In the genomic region with DNA sequence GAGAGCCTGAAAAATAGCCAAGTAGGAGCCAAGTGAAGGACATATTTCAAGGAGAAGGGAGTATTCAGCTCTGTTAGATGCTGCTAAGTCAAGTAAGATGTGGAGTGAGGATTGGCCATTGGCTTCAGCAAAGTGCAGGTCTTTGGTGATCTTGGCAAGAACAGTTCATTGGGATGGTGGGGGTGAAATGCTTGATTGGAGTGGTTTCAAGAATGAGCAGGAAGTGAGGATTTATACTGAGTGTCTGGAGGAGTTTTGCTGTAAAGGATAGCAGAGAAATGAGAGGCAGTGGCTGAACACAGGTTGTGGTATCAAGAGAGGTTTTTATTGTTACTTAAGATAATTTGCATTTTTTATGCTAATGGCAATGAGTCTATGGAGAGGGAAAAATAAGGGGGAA, we compare ENCODE assay signal across 17 cellular contexts.
DNase-seq lines count a peak whose midpoint lies in the region; ATAC-seq, FAIRE-seq and TF ChIP-seq lines count a peak whose summit lies in the region.
"Had no signal": no experiment of that assay in that cellular context is flagged by ENCODE, and none has a peak within 500 bp of the region (broad histone marks: within the 10 kb centered on the region; RNA-seq: fewer than 3 reads in every experiment).

No MANE protein-coding gene starts in this region.

- H3K79me1 ChIP-seq in IMR-90 (ENCODE audit: low read depth in 1 of 2, low read length in 2 of 2), result peaks cover 0 to 3% of the 10 kb centered on the region in 2 experiments; a peak in 2 of 4 replicates

- intact Hi-C loops in IMR-90 (cut with micrococcal nuclease), result no loop called here

- H3K4me1 ChIP-seq in BLaER1 treated with 17β-estradiol and CSF1 and Interleukin-3, amounts not matched to agents 10 nM and 100 nM, result peaks cover 8 to 89% (median 44%) of the 10 kb centered on the region in 10 experiments
- H3K4me1 ChIP-seq in IMR-90 (ENCODE audit: control insufficient read depth, insufficient read depth, low read length), result peaks cover 6% of the 10 kb centered on the region; the same call in 1 of the 2 replicates

- H2BK20ac ChIP-seq in IMR-90 (ENCODE audit: low read depth, low read length), result no peak overlapping the region

- CTCF ChIA-PET in IMR-90 (lab: Yijun Ruan, JAX), result no interaction called here

- TF ChIP-seq CTCF in IMR-90 (conservative IDR thresholded peaks at IDR 0.05; ENCODE audit: low read depth, low read length), result no peak
- TF ChIP-seq CTCF in astrocyte of the spinal cord (IDR thresholded peaks at IDR 0.05; ENCODE audit: low read depth, low read length), result no peak

- peak overlapping the region in 7 of 11 experiments; percentile 9 to 58 (median 36); a peak in 11 of 22 replicates for H3K27ac ChIP-seq in BLaER1 treated with 17β-estradiol and CSF1 and Interleukin-3, amounts not matched to agents 10 nM and 100 nM
- H3K27ac ChIP-seq in IMR-90 (ENCODE audit: insufficient read depth, low read length), result no peak overlapping the region

- no peaks in the 10 kb centered on the region for H3K9me3 ChIP-seq in BLaER1 treated with 17β-estradiol and CSF1 and Interleukin-3, amounts not matched to agents 10 nM and 100 nM (replicated peaks in 1 of 11)
- H3K9me3 ChIP-seq in IMR-90 (ENCODE audit: control insufficient read depth, insufficient read depth, low read length), result no peaks in the 10 kb centered on the region

- no peak overlapping the region for H4K5ac ChIP-seq in IMR-90 (ENCODE audit: low read depth, low read length)

- no peak overlapping the region for H2BK5ac ChIP-seq in IMR-90 (ENCODE audit: low read depth, low read length, poor library complexity, severe bottlenecking)

- H2BK15ac ChIP-seq in IMR-90 (ENCODE audit: low read depth, low read length), result no peak overlapping the region

- no peaks in the 10 kb centered on the region for H4K20me1 ChIP-seq in BLaER1 treated with 17β-estradiol and CSF1 and Interleukin-3, amounts not matched to agents 10 nM and 100 nM
- no peaks in the 10 kb centered on the region for H4K20me1 ChIP-seq in IMR-90 (ENCODE audit: insufficient read depth, low read length)

- H3K4me3 ChIP-seq in BLaER1 treated with 17β-estradiol and CSF1 and Interleukin-3, amounts not matched to agents 10 nM and 100 nM, result no peak overlapping the region
- H3K4me3 ChIP-seq in IMR-90 (ENCODE audit: insufficient read depth, low read depth, low read length), result no peak overlapping the region
- no peak overlapping the region for H3K4me3 ChIP-seq in astrocyte of the spinal cord (ENCODE audit: low read depth, low read length)

- no peak overlapping the region for H2AK5ac ChIP-seq in IMR-90 (ENCODE audit: low read depth, low read length)

- BruUV-seq in IMR-90 (replicated peaks; lab: Mats Ljungman, UMichigan), result no TSS peak

- H3K23ac ChIP-seq in IMR-90 (ENCODE audit: low read depth, low read length), result no peak overlapping the region

- no peak overlapping the region for H4K91ac ChIP-seq in IMR-90 (ENCODE audit: insufficient read depth, low read depth, low read length)

- no peak overlapping the region for H3K56ac ChIP-seq in IMR-90 (ENCODE audit: extremely low read depth, insufficient read depth, low read length)

- no peaks in the 10 kb centered on the region for H3K27me3 ChIP-seq in BLaER1 treated with 17β-estradiol and CSF1 and Interleukin-3, amounts not matched to agents 10 nM and 100 nM
- no peaks in the 10 kb centered on the region for H3K27me3 ChIP-seq in IMR-90 (ENCODE audit: control insufficient read depth, insufficient read depth, low read length)

- no peaks in the 10 kb centered on the region for H3K9me1 ChIP-seq in IMR-90 (ENCODE audit: insufficient read depth, low read length)

- H3K4ac ChIP-seq in IMR-90 (ENCODE audit: low read depth, low read length), result no peak overlapping the region

- in situ Hi-C loops in IMR-90 (cut with MboI; ENCODE audit: low sequenced_read_pairs), result no loop called here
- in situ Hi-C loops in astrocyte of the spinal cord (cut with HindIII; ENCODE audit: low sequenced_read_pairs), result no loop called here

- no peak overlapping the region for H3K18ac ChIP-seq in IMR-90 (ENCODE audit: low read depth, low read length)

- H3K9ac ChIP-seq in BLaER1 treated with 17β-estradiol and CSF1 and Interleukin-3, amounts not matched to agents 10 nM and 100 nM, result no peak overlapping the region
- no peak overlapping the region for H3K9ac ChIP-seq in IMR-90 (ENCODE audit: low read depth, low read length)

- ATAC-seq in IMR-90 (ENCODE audit: low read depth), result peak; percentile 56
- no peak for ATAC-seq in HG03378 (IDR thresholded peaks at IDR 0.05; ENCODE audit: unreplicated experiment)
- ATAC-seq: Panc1 had no signal

- H4K8ac ChIP-seq in IMR-90 (ENCODE audit: low read depth in 2 of 2, low read length in 2 of 2), result no peak overlapping the region

- H2AFZ ChIP-seq in IMR-90 (replicated peaks; ENCODE audit: low read length, poor library complexity), result no peak overlapping the region

- TF ChIP-seq POLR2A in IMR-90 (IDR thresholded peaks at IDR 0.05; ENCODE audit: low read depth, low read length) (no peak), GM12891 (IDR thresholded peaks at IDR 0.05; ENCODE audit: low read depth, low read length) (no peak)

- FAIRE-seq in GM12891 (lab: Jason Lieb, UNC), result no peak
- FAIRE-seq: GM19239 had no signal

- H3K14ac ChIP-seq in IMR-90 (replicated peaks; ENCODE audit: low read depth, low read length), result no peak overlapping the region

- peak overlapping the region in 6 of 11 experiments; percentile 6 to 63 (median 26); a peak in 7 of 22 replicates for H3K4me2 ChIP-seq in BLaER1 treated with 17β-estradiol and CSF1 and Interleukin-3, amounts not matched to agents 10 nM and 100 nM
- H3K4me2 ChIP-seq in IMR-90 (ENCODE audit: low read depth, low read length), result no peak overlapping the region

- no peak overlapping the region for H2BK120ac ChIP-seq in IMR-90 (ENCODE audit: low read depth, low read length)

- no peak overlapping the region for H2AK9ac ChIP-seq in IMR-90 (replicated peaks; ENCODE audit: low read depth, low read length, poor library complexity)

- peaks cover 48 to 90% (median 85%) of the 10 kb centered on the region in 11 experiments for H3K36me3 ChIP-seq in BLaER1 treated with 17β-estradiol and CSF1 and Interleukin-3, amounts not matched to agents 10 nM and 100 nM
- no peaks in the 10 kb centered on the region for H3K36me3 ChIP-seq in IMR-90 (ENCODE audit: control insufficient read depth, insufficient read depth, low read length)

- dilution Hi-C loops in IMR-90 (cut with HindIII; ENCODE audit: low sequenced_read_pairs, unreplicated experiment), result no loop called here

- no peak for TF ChIP-seq RAD21 in IMR-90 (IDR thresholded peaks at IDR 0.05; ENCODE audit: low read length)

- peak; percentile 37 for DNase-seq in IMR-90
- DNase-seq in astrocyte of the spinal cord (ENCODE audit: low read depth, low spot score), result peak; percentile 37
- DNase-seq in iris pigment epithelial cell (ENCODE audit: low read depth), result peak; percentile 71
- no peak for DNase-seq in nucleus accumbens (lab: John Stamatoyannopoulos, UW)
- no peak for DNase-seq in SKM-1 treated with dmso at 0.1 percent for 144 hours (lab: John Stamatoyannopoulos, UW; ENCODE audit: unreplicated experiment)
- no peak for DNase-seq in GM12891 (ENCODE audit: insufficient read length, low spot score)
- DNase-seq: ACHN, AML-193, COR-L47, H9, NCI-H187 treated with DMSO at 0.1 percent for 48 hours, NCI-H2171 treated with DMSO at 0.1 percent for 48 hours, SHP77 had no signal

- POLR2A ChIA-PET in IMR-90 (lab: Charles Lee; ENCODE audit: unreplicated experiment), result no interaction called here

TF ChIP-seq in IMR-90, 13 proteins besides CTCF, POLR2A, EP300 and RAD21 (continues in another document):
- TF ChIP-seq, protein P1, sequence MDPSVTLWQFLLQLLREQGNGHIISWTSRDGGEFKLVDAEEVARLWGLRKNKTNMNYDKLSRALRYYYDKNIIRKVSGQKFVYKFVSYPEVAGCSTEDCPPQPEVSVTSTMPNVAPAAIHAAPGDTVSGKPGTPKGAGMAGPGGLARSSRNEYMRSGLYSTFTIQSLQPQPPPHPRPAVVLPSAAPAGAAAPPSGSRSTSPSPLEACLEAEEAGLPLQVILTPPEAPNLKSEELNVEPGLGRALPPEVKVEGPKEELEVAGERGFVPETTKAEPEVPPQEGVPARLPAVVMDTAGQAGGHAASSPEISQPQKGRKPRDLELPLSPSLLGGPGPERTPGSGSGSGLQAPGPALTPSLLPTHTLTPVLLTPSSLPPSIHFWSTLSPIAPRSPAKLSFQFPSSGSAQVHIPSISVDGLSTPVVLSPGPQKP (IDR thresholded peaks at IDR 0.05; ENCODE audit: borderline replicate concordance, low read depth, low read length), result no peak
- TF ChIP-seq BHLHE40 (IDR thresholded peaks at IDR 0.05; ENCODE audit: low read depth, low read length) (no peak), RCOR1 (IDR thresholded peaks at IDR 0.05; ENCODE audit: insufficient replicate concordance, low read length) (no peak)
- TF ChIP-seq, protein P2, sequence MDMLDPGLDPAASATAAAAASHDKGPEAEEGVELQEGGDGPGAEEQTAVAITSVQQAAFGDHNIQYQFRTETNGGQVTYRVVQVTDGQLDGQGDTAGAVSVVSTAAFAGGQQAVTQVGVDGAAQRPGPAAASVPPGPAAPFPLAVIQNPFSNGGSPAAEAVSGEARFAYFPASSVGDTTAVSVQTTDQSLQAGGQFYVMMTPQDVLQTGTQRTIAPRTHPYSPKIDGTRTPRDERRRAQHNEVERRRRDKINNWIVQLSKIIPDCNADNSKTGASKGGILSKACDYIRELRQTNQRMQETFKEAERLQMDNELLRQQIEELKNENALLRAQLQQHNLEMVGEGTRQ (IDR thresholded peaks at IDR 0.05; ENCODE audit: low read depth, low read length), result no peak

TF ChIP-seq in GM12891, 5 proteins besides CTCF, POLR2A, EP300 and RAD21:
- no peak for TF ChIP-seq PAX5 (IDR thresholded peaks at IDR 0.05; ENCODE audit: insufficient read depth, low read length, severe bottlenecking)
- no peak for TF ChIP-seq SPI1 (IDR thresholded peaks at IDR 0.05; ENCODE audit: low read depth, low read length)
- no peak for TF ChIP-seq TAF1 (IDR thresholded peaks at IDR 0.05; ENCODE audit: low read depth, low read length)
- no peak for TF ChIP-seq POLR2AphosphoS5 (IDR thresholded peaks at IDR 0.05; ENCODE audit: low read depth, low read length)
- TF ChIP-seq POU2F2 (IDR thresholded peaks at IDR 0.05; ENCODE audit: low read depth, low read length), result no peak

Comparison
In these comparisons a context has a peak if more than half of its experiments do, and no peak if none do; other contexts are left out.
1. DNase-seq: peak in IMR-90 (single experiment), astrocyte of the spinal cord (single experiment) and iris pigment epithelial cell (single experiment); none in nucleus accumbens (0 of 56), SKM-1 treated with dmso at 0.1 percent for 144 hours (single experiment) and GM12891 (single experiment).